22 cellular contexts compared by ENCODE assay signal in genomic region chr21:27244796-27245195, GRCh38.
DNase-seq lines count a peak whose midpoint lies in the region; ATAC-seq and TF ChIP-seq lines count a peak whose summit lies in the region.
"Had no signal": no experiment of that assay in that cellular context is flagged by ENCODE, and none has a peak within 500 bp of the region (broad histone marks: within the 10 kb centered on the region; RNA-seq: fewer than 3 reads in every experiment).

No MANE protein-coding gene starts in this region.

- H3K4me3 ChIP-seq in fibroblast of lung (replicated peaks in 1 of 4; ENCODE audit: control extremely low read depth in 1 of 4, insufficient read depth in 1 of 4, low read depth in 3 of 4, low read length in 4 of 4) (no peak overlapping the region), right atrium auricular region (no peak overlapping the region), uterus (no peak overlapping the region)
- H3K4me3 ChIP-seq: Peyer's patch had no signal

- H3K36me3 ChIP-seq in fibroblast of lung (ENCODE audit: control insufficient read depth, insufficient read depth, low read length) (no peaks in the 10 kb centered on the region), right atrium auricular region (no peaks in the 10 kb centered on the region), uterus (no peaks in the 10 kb centered on the region)
- H3K36me3 ChIP-seq: Peyer's patch had no signal

- no peaks in the 10 kb centered on the region for H3K27me3 Mint-ChIP-seq in T-helper 17 cell
- H3K27me3 Mint-ChIP-seq: B cell had no signal

- no peak for TF ChIP-seq POLR2A in uterus (IDR thresholded peaks at IDR 0.05)

- DNase-seq in Right ventricle myocardium inferior (ENCODE audit: missing footprints) (no peak), cardiac septum (ENCODE audit: low spot score) (no peak), fibroblast of lung (ENCODE audit: low read depth in 2 of 2) (peak in 1 of 2 donors; percentile 39), right atrium auricular region (ENCODE audit: low spot score) (no peak), uterus (no peak), head of caudate nucleus (no peak), T-helper 17 cell (no peak), mucosa of gallbladder (ENCODE audit: low spot score) (no peak)
- DNase-seq: 8988T, GOT3, Kasumi-1, MM.1S, NCI-H1092, NCI-H146, NCI-H2029 treated with DMSO at 0.1 percent for 48 hours, NCI-H2171, NCI-H446, NCI-H69, Peyer's patch, SHP77 had no signal

- H3K27ac ChIP-seq in fibroblast of lung (ENCODE audit: insufficient read depth, low read length) (no peak overlapping the region), right atrium auricular region (peak overlapping the region; percentile 47 to 66), uterus (peak overlapping the region; percentile 10 to 58)

- H3K9me3 ChIP-seq in fibroblast of lung (ENCODE audit: control insufficient read depth, insufficient read depth, low read depth, low read length) (no peaks in the 10 kb centered on the region), right atrium auricular region (no peaks in the 10 kb centered on the region), uterus (no peaks in the 10 kb centered on the region), T-helper 17 cell (ENCODE audit: control insufficient read depth, low read length, poor library complexity, severe bottlenecking) (no peaks in the 10 kb centered on the region)
- H3K9me3 ChIP-seq: Peyer's patch had no signal

- H3K27ac Mint-ChIP-seq in T-helper 17 cell: no peak overlapping the region
- H3K27ac Mint-ChIP-seq: B cell had no signal

- no peak overlapping the region for H2AFZ ChIP-seq in fibroblast of lung (ENCODE audit: low read length)

- H3K4me1 ChIP-seq in fibroblast of lung (ENCODE audit: control insufficient read depth, extremely low read depth, insufficient read depth, low read length) (peaks cover 2% of the 10 kb centered on the region), right atrium auricular region (no peaks in the 10 kb centered on the region), uterus (no peaks in the 10 kb centered on the region)
- H3K4me1 ChIP-seq: Peyer's patch had no signal

- H3K79me2 ChIP-seq in fibroblast of lung (ENCODE audit: control insufficient read depth, insufficient read depth, low read length): no peaks in the 10 kb centered on the region

- H3K36me3 Mint-ChIP-seq in T-helper 17 cell (ENCODE audit: low read depth): no peaks in the 10 kb centered on the region

- intact Hi-C loops in Right ventricle myocardium inferior (cut with DNase I): no loop called here
- intact Hi-C loops in cardiac septum (cut with DNase I): no loop called here
- intact Hi-C loops in uterus (cut with DNase I; ENCODE audit: low total_unique reads): no loop called here
- intact Hi-C loops in head of caudate nucleus (cut with DNase I): no loop called here

- no peak overlapping the region for H3K9ac ChIP-seq in fibroblast of lung (ENCODE audit: insufficient read depth, low read length)

- peak overlapping the region; percentile 36 for H3K4me2 ChIP-seq in fibroblast of lung (ENCODE audit: extremely low read depth, insufficient read depth, low read length)

- H3K27me3 ChIP-seq in fibroblast of lung (ENCODE audit: control insufficient read depth, insufficient read depth, low read length) (no peaks in the 10 kb centered on the region), right atrium auricular region (no peaks in the 10 kb centered on the region), uterus (no peaks in the 10 kb centered on the region)
- H3K27me3 ChIP-seq: Peyer's patch had no signal

- H3K4me1 Mint-ChIP-seq in T-helper 17 cell: no peaks in the 10 kb centered on the region
- H3K4me1 Mint-ChIP-seq: B cell had no signal

- H4K20me1 ChIP-seq in fibroblast of lung (ENCODE audit: control insufficient read depth, extremely low read depth, insufficient read depth, low read length): no peaks in the 10 kb centered on the region

- TF ChIP-seq CTCF in fibroblast of lung (conservative IDR thresholded peaks at IDR 0.05 in 1 of 2, IDR thresholded peaks at IDR 0.05 in 1 of 2; ENCODE audit: low read depth in 1 of 2, low read length in 2 of 2): no peak
- no peak for TF ChIP-seq CTCF in right atrium auricular region (IDR thresholded peaks at IDR 0.05)
- no peak for TF ChIP-seq CTCF in uterus (IDR thresholded peaks at IDR 0.05)

- no peak overlapping the region for H3K4me3 Mint-ChIP-seq in T-helper 17 cell
- H3K4me3 Mint-ChIP-seq: B cell had no signal

- peak; percentile 67 for ATAC-seq in Right ventricle myocardium inferior
- ATAC-seq in T-helper 17 cell: no peak
- ATAC-seq: HCT116 had no signal
